Comparison of ENCODE assay signal across 8 cellular contexts in the genomic region with DNA sequence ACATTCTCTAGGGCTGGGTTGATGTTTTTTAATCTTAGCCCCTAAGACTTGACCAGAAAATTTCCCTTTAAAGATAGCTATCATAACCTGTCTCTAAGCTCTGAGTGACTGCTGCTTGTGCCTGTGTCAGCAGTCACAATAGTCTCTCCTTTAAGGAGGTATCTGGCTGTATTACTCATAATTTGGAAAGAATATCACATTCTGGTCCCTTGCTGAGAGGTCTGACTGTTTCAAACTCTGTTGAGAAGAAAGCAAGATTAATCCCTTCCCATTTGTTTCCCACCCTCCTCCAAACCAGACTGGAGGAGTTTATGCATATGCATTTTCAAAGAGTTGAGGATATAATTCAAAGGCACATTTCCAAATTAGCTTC. TPM values are rescaled to one million over a fixed set of nuclear protein-coding genes. Genes with fewer than 3 reads are reported as not detected.
DNase-seq lines count a peak whose midpoint lies in the region; ATAC-seq, FAIRE-seq and TF ChIP-seq lines count a peak whose summit lies in the region.

No MANE protein-coding gene starts in this region.

- H3K4me3 ChIP-seq in HCT116 (replicated peaks in 1 of 2; ENCODE audit: low read depth in 1 of 2, low read length in 2 of 2), result no peak overlapping the region
- H3K4me3 ChIP-seq in WERI-Rb-1 (ENCODE audit: low read depth, low read length), result peak overlapping the region; percentile 64
- peak overlapping the region; percentile 30; the same call in 1 of the 2 replicates for H3K4me3 ChIP-seq in iPS DF 6.9 (ENCODE audit: low read length)
- peak overlapping the region; percentile 69 to 92 for H3K4me3 ChIP-seq in stomach smooth muscle (ENCODE audit: low read length in 2 of 2)

- RAD21 ChIA-PET in HCT116 (lab: Charles Lee; ENCODE audit: low non-redundant PET in 1 of 2, low total read pairs in 2 of 2, uncharacterized antibody in 2 of 2, unreplicated experiment in 2 of 2), result interaction anchor here in 1 of 2 experiments (1.1 kb wide), 1 partner anchor 131 kb away, joined by 3 read pairs; no protein-coding TSS in a partner anchor

- H3K27ac ChIP-seq in HCT116 (ENCODE audit: low read depth, low read length), result no peak overlapping the region
- H3K27ac ChIP-seq in WERI-Rb-1, result no peak overlapping the region
- no peak overlapping the region for H3K27ac ChIP-seq in iPS DF 6.9 (ENCODE audit: low read length)
- H3K27ac ChIP-seq in stomach smooth muscle (ENCODE audit: low read length), result peak overlapping the region; percentile 50

- H2AFZ ChIP-seq in HCT116 (ENCODE audit: low read depth, low read length, poor library complexity, severe bottlenecking), result no peak overlapping the region

- TF ChIP-seq POLR2A in HCT116 (IDR thresholded peaks at IDR 0.05; ENCODE audit: borderline replicate concordance, extremely low read depth, insufficient read depth, insufficient read length), result no peak

- POLR2A ChIA-PET in HCT116 (lab: Charles Lee), result no interaction called here

- peak overlapping the region; percentile 46 for H3K4me2 ChIP-seq in HCT116 (ENCODE audit: low read length)

- no TSS peak for BruUV-seq in HCT116 (replicated peaks; lab: Mats Ljungman, UMichigan)

- H3K9me2 ChIP-seq in HCT116 (ENCODE audit: insufficient read depth), result no peaks in the 10 kb centered on the region

- no peak overlapping the region for H3K9ac ChIP-seq in HCT116 (ENCODE audit: low read length)
- peak overlapping the region; percentile 65 to 69 for H3K9ac ChIP-seq in stomach smooth muscle (ENCODE audit: low read length in 2 of 2)

- H3K9me3 ChIP-seq in HCT116 (ENCODE audit: control insufficient read depth in 1 of 2, insufficient read depth in 1 of 2, low read depth in 1 of 2, low read length in 2 of 2) (no peaks in the 10 kb centered on the region), WERI-Rb-1 (ENCODE audit: severe bottlenecking) (no peaks in the 10 kb centered on the region), iPS DF 6.9 (ENCODE audit: control insufficient read depth, insufficient read depth, low read length) (no peaks in the 10 kb centered on the region), stomach smooth muscle (ENCODE audit: control insufficient read depth in 2 of 2, low read length in 2 of 2) (no peaks in the 10 kb centered on the region)

- H4K20me1 ChIP-seq in HCT116 (ENCODE audit: insufficient read depth), result no peaks in the 10 kb centered on the region

- H3K36me3 ChIP-seq in HCT116 (ENCODE audit: control insufficient read depth in 1 of 2, insufficient read depth in 2 of 2, low read length in 2 of 2) (no peaks in the 10 kb centered on the region), WERI-Rb-1 (no peaks in the 10 kb centered on the region), iPS DF 6.9 (ENCODE audit: control insufficient read depth, insufficient read depth, low read length) (no peaks in the 10 kb centered on the region), stomach smooth muscle (ENCODE audit: control insufficient read depth in 2 of 2, insufficient read depth in 2 of 2, low read length in 2 of 2) (peaks cover 0 to 3% of the 10 kb centered on the region in 2 donors)

- intact Hi-C loops in HCT116 (cut with micrococcal nuclease), result loop anchor here (10.0 kb wide), 2 partner anchors 700 to 880 kb away; no protein-coding TSS in a partner anchor

- TF ChIP-seq CTCF in HCT116 (IDR thresholded peaks at IDR 0.05 in 2 of 3, conservative IDR thresholded peaks at IDR 0.05 in 1 of 3; ENCODE audit: borderline replicate concordance in 1 of 3, insufficient read depth in 1 of 3, low read depth in 2 of 3, low read length in 2 of 3) (no peak), WERI-Rb-1 (IDR thresholded peaks at IDR 0.05; ENCODE audit: low read depth, low read length) (no peak)

- CTCF ChIA-PET in HCT116 (lab: Charles Lee), result interaction anchor here (0.5 to 2.1 kb wide), 9 partner anchors 8 to 104 kb away, joined by 3 to 6 read pairs (median 4); no protein-coding TSS in a partner anchor

- H3K4me1 ChIP-seq in HCT116 (ENCODE audit: control insufficient read depth in 1 of 2, insufficient read depth in 2 of 2, low read length in 2 of 2) (no peaks in the 10 kb centered on the region), iPS DF 6.9 (ENCODE audit: control insufficient read depth, insufficient read depth, low read length) (no peaks in the 10 kb centered on the region; the same call in 1 of the 2 replicates), stomach smooth muscle (ENCODE audit: control insufficient read depth, insufficient read depth, low read length) (peaks cover 13% of the 10 kb centered on the region)

- H3K27me3 ChIP-seq in HCT116 (ENCODE audit: insufficient read depth, low read length), result peaks cover 92% of the 10 kb centered on the region
- no peaks in the 10 kb centered on the region for H3K27me3 ChIP-seq in WERI-Rb-1 (ENCODE audit: insufficient read depth, low read depth, severe bottlenecking)
- H3K27me3 ChIP-seq in iPS DF 6.9 (ENCODE audit: control insufficient read depth, insufficient read depth, low read length), result no peaks in the 10 kb centered on the region
- no peaks in the 10 kb centered on the region for H3K27me3 ChIP-seq in stomach smooth muscle (ENCODE audit: control insufficient read depth in 1 of 2, insufficient read depth in 2 of 2, low read length in 2 of 2)

- H3K79me2 ChIP-seq in HCT116 (ENCODE audit: insufficient read depth, low read length), result no peaks in the 10 kb centered on the region

- no peak for FAIRE-seq in HTR-8/SVneo (lab: Jason Lieb, UNC)

- no peak for TF ChIP-seq RAD21 in HCT116 (IDR thresholded peaks at IDR 0.05; ENCODE audit: low read depth)

- no peak for ATAC-seq in HCT116

- no peak for DNase-seq in HCT116 (ENCODE audit: low read depth, low spot score)
- no peak for DNase-seq in WERI-Rb-1
- no peak for DNase-seq in iPS DF 6.9 (ENCODE audit: low read depth, low spot score)
- no peak for DNase-seq in HTR-8/SVneo (ENCODE audit: insufficient read length, low spot score)
- DNase-seq in CD1c-positive myeloid dendritic cell (ENCODE audit: extremely low spot score), result no peak
- no peak for DNase-seq in NOMO-1 treated with DMSO at 0.1 percent for 48 hours (lab: John Stamatoyannopoulos, UW; ENCODE audit: unreplicated experiment)
- DNase-seq in H4 (ENCODE audit: low spot score), result no peak

TF ChIP-seq in HCT116, 20 proteins besides CTCF, POLR2A, EP300 and RAD21:
- TF ChIP-seq EGR1 (IDR thresholded peaks at IDR 0.05; ENCODE audit: low read depth), result no peak
- TF ChIP-seq SRF (IDR thresholded peaks at IDR 0.05; ENCODE audit: low read depth), result no peak
- TF ChIP-seq ZNF274 (IDR thresholded peaks at IDR 0.05; ENCODE audit: low read depth, low read length), result no peak
- TF ChIP-seq YY1 (IDR thresholded peaks at IDR 0.05; ENCODE audit: extremely low read depth, insufficient replicate concordance, low read depth, low read length), result no peak
- no peak for TF ChIP-seq POLR2AphosphoS5 (IDR thresholded peaks at IDR 0.05; ENCODE audit: low read depth, low read length)
- TF ChIP-seq EZH2phosphoT487 (IDR thresholded peaks at IDR 0.05; ENCODE audit: borderline replicate concordance), result no peak
- TF ChIP-seq ELF1 (IDR thresholded peaks at IDR 0.05; ENCODE audit: borderline replicate concordance, low read depth), result no peak
- TF ChIP-seq FOSL1 (IDR thresholded peaks at IDR 0.05; ENCODE audit: low read depth), result no peak
- TF ChIP-seq JUND (IDR thresholded peaks at IDR 0.05), result no peak
- TF ChIP-seq ZFX (IDR thresholded peaks at IDR 0.05), result no peak
- TF ChIP-seq MAX (IDR thresholded peaks at IDR 0.05), result no peak
- no peak for TF ChIP-seq SIN3A (IDR thresholded peaks at IDR 0.05; ENCODE audit: low read depth)
- TF ChIP-seq TCF7L2 (IDR thresholded peaks at IDR 0.05; ENCODE audit: borderline replicate concordance, extremely low read depth, insufficient read depth, insufficient read length), result no peak
- no peak for TF ChIP-seq ATF3 (IDR thresholded peaks at IDR 0.05)
TF ChIP-seq in HCT116: peak in this region for 0.

RNA-seq across cellular contexts. Expression of gene HTR2A, which starts 2.3 kb away (rescaled TPM):
- not detected for total RNA-seq in HCT116 (2021; ENCODE audit: unreplicated experiment)
- not detected in 2 replicates for polyA plus RNA-seq in HCT116 (2012)
- 0.08 TPM in 1 of 2 replicates, not detected in the other for total RNA-seq in H4 (2014; rRNA removed; shearing (Covaris generic))

Comparison
In these comparisons a context has a peak if more than half of its experiments do, and no peak if none do; other contexts are left out.
1. H3K4me3 ChIP-seq: peak in WERI-Rb-1 (single experiment), iPS DF 6.9 (single experiment) and stomach smooth muscle (2 of 2); none in HCT116 (0 of 2).